Comparison of ENCODE assay signal across 18 cellular contexts in the genomic region with DNA sequence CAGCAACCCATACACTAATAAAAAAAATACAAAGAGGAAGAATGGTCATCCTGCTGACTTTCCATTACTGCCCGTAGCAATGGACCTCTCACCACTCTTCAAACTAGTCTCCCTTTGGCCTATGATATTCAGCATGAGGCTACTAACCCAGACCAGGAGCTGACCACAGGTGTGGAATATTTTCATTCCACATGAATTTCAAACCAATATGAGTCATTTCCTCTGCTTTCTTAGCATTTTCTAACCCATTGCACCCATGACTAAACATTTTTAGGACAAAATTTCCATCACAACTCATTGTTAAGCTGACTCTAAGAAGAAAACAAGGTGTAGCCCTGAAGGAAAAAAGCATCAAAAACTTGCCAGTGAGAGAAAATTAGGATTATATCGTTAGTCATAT. TPM values are rescaled to one million over a fixed set of nuclear protein-coding genes. Genes with fewer than 3 reads are reported as not detected.
A peak's percentile ranks its signal among the peaks of the same experiment; 100 is the strongest.
DNase-seq lines count a peak whose midpoint lies in the region; ATAC-seq, FAIRE-seq and TF ChIP-seq lines count a peak whose summit lies in the region.
"Had no signal": no experiment of that assay in that cellular context is flagged by ENCODE, and none has a peak within 500 bp of the region (broad histone marks: within the 10 kb centered on the region; RNA-seq: fewer than 3 reads in every experiment).

No MANE protein-coding gene starts in this region.

- intact Hi-C loops in A673 (cut with micrococcal nuclease; ENCODE audit: unreplicated experiment) = no loop called here

- POLR2A ChIA-PET in A673 (lab: Charles Lee; ENCODE audit: low non-redundant PET) = no interaction called here

- no peaks in the 10 kb centered on the region for H3K9me3 ChIP-seq in suprapubic skin
- no peaks in the 10 kb centered on the region for H3K9me3 ChIP-seq in A673 (ENCODE audit: low read depth, low read length, poor library complexity, severe bottlenecking)

- CTCF ChIA-PET in A673 (lab: Charles Lee) = no interaction called here

- no peak for ATAC-seq in HG03442 (IDR thresholded peaks at IDR 0.05; ENCODE audit: unreplicated experiment)

- TF ChIP-seq CTCF in suprapubic skin (IDR thresholded peaks at IDR 0.05) (no peak), A673 (conservative IDR thresholded peaks at IDR 0.05; ENCODE audit: low read depth, low read length) (no peak)

- H3K4me1 ChIP-seq in suprapubic skin (no peaks in the 10 kb centered on the region), A673 (ENCODE audit: insufficient read depth, low read length, poor library complexity, severe bottlenecking) (peaks cover 5% of the 10 kb centered on the region)

- H3K27me3 ChIP-seq in suprapubic skin (no peaks in the 10 kb centered on the region), A673 (replicated peaks; ENCODE audit: insufficient read depth, low read depth, low read length, poor library complexity) (no peaks in the 10 kb centered on the region)

- no peak for TF ChIP-seq EP300 in suprapubic skin (IDR thresholded peaks at IDR 0.05)

- H3K36me3 ChIP-seq in suprapubic skin = no peaks in the 10 kb centered on the region
- no peaks in the 10 kb centered on the region for H3K36me3 ChIP-seq in A673 (ENCODE audit: insufficient read depth, low read length, poor library complexity, severe bottlenecking)
- H3K36me3 ChIP-seq: WERI-Rb-1 had no signal

- peak; percentile 12 for DNase-seq in H54 (ENCODE audit: insufficient read length, low spot score)
- DNase-seq in RPMI7951 (ENCODE audit: low read depth) = peak; percentile 92
- no peak for DNase-seq in epithelial cell of prostate (ENCODE audit: low read depth, low spot score)
- DNase-seq in skeletal muscle cell (ENCODE audit: low read depth) = peak; percentile 15
- no peak for DNase-seq in suprapubic skin (ENCODE audit: low spot score in 2 of 2)
- DNase-seq in D341Med (ENCODE audit: low spot score) = no peak
- no peak for DNase-seq in A673 (ENCODE audit: low spot score)
- DNase-seq: activated gamma-delta T cell treated with Interleukin-2 at 50 U/mL for 16 hours; effector CD8-positive, alpha-beta T cell; islet precursor cell; NCI-H2171; posterior cingulate gyrus; WERI-Rb-1 had no signal

- no TSS peak for BruUV-seq in A673 (replicated peaks; lab: Mats Ljungman, UMichigan)

- no peak for TF ChIP-seq POLR2A in H54 (IDR thresholded peaks at IDR 0.05; ENCODE audit: low read depth, low read length)
- TF ChIP-seq POLR2A in suprapubic skin (IDR thresholded peaks at IDR 0.05) = no peak

- peak overlapping the region; percentile 81 for H3K27ac ChIP-seq in epithelial cell of prostate
- no peak overlapping the region for H3K27ac ChIP-seq in suprapubic skin
- H3K27ac ChIP-seq in A673 (ENCODE audit: low read depth, low read length, poor library complexity, severe bottlenecking) = no peak overlapping the region
- H3K27ac ChIP-seq: C4-2B, WERI-Rb-1 had no signal

- 80% methylated on average over 2 of the region's 2 CpGs for WGBS in suprapubic skin

- peak; percentile 99 for FAIRE-seq in H54 (lab: Jason Lieb, UNC)
- FAIRE-seq: G401.6 had no signal

- H3K4me3 ChIP-seq in skeletal muscle cell (ENCODE audit: low read depth, low read length) (no peak overlapping the region), suprapubic skin (no peak overlapping the region), A673 (ENCODE audit: low read depth, low read length, poor library complexity, severe bottlenecking) (no peak overlapping the region)

RNA-seq across cellular contexts. Expression of gene ZPLD1, which starts 34.0 kb away (rescaled TPM):
- total RNA-seq in RPMI7951 (2014; rRNA removed; shearing (Covaris generic)) = 0.20 TPM in 1 of 2 replicates, not detected in the other
- total RNA-seq in suprapubic skin = under 1 TPM in 2 of 4 donors, not detected in 2; 0.10 to 0.38 TPM
- total RNA-seq in A673 (2021) = 0.17 TPM in 1 of 2 replicates, not detected in the other
- total RNA-seq: activated CD8-positive, alpha-beta memory T cell treated with anti-CD3 and anti-CD28 coated beads for 36 hours; glomerular endothelial cell had no signal

Comparison
In these comparisons a context has a peak if more than half of its experiments do, and no peak if none do; other contexts are left out.
1. DNase-seq: peak in H54 (single experiment), RPMI7951 (single experiment) and skeletal muscle cell (single experiment); none in epithelial cell of prostate (single experiment), suprapubic skin (0 of 2), D341Med (single experiment) and A673 (single experiment).